8 cellular contexts compared by ENCODE assay signal in the genomic region with DNA sequence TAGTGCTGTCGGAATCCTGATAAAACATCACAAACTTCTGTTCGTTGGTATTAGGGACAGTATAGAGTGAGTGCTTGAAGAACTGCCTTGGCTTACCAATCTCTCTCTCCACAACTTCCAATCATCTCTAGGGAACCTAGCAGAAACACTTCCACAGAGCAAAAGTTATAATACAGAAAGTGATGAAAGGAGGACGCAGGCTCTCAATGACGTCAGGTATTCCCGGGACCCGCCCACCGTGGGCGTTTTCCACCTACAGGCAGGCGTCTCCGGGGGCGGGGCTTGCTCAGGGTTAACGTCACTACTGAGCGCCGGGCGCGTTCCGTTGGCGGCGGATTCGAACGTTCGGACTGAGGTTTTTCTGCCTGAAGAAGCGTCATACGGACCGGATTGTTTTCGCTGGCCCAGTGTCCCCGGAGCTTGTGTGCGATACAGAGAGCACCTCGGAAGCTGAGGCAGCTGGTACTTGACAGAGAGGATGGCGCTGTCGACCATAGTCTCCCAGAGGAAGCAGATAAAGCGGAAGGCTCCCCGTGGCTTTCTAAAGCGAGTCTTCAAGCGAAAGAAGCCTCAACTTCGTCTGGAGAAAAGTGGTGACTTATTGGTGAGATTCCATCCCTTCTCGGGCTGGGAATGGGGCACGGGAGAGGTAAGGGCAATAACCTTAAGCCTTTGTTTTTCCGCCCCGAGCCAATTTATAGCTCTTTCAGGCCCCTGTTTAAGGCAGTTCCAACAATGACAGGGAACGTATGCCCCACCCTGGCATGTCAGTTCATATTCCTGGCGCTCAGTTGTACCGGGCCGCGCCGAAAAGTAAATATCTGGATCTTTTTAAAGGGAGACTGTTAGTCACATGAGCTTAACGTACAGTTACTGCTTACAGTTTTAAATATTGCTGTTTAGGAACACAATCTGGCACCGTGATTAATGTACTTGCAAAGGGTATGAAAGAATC. TPM values are rescaled to one million over a fixed set of nuclear protein-coding genes. Genes with fewer than 3 reads are reported as not detected.
DNase-seq lines count a peak whose midpoint lies in the region; ATAC-seq and TF ChIP-seq lines count a peak whose summit lies in the region.

Gene CENPW, plus strand, starts transcription at position 320 of the 955 bp plus-strand sequence. Its CDS starts 159 bp downstream, at position 479.

- H3K36me3 ChIP-seq in IMR-90 (ENCODE audit: control insufficient read depth, insufficient read depth, low read length) (no peaks in the 10 kb centered on the region), mucosa of rectum (ENCODE audit: control insufficient read depth in 2 of 2, insufficient read depth in 2 of 2, low read length in 2 of 2) (no peaks in the 10 kb centered on the region)

- CTCF ChIA-PET in IMR-90 (lab: Yijun Ruan, JAX) = no interaction called here

- no peak within 1 kb of the TSS for H2BK15ac ChIP-seq in IMR-90 (ENCODE audit: low read depth, low read length)

- peak within 1 kb of the TSS; percentile 34; the same call in 1 of the 2 replicates for H4K91ac ChIP-seq in IMR-90 (ENCODE audit: insufficient read depth, low read depth, low read length)

- no peak within 1 kb of the TSS for H3K23ac ChIP-seq in IMR-90 (ENCODE audit: low read depth, low read length)

- H3K4me1 ChIP-seq in IMR-90 (ENCODE audit: control insufficient read depth, insufficient read depth, low read length) (no peaks in the 10 kb centered on the region), mucosa of rectum (ENCODE audit: control insufficient read depth in 2 of 2, insufficient read depth in 2 of 2, low read length in 2 of 2) (peaks cover 6 to 10% of the 10 kb centered on the region in 2 donors)

- no peak within 1 kb of the TSS for H2AK9ac ChIP-seq in IMR-90 (replicated peaks; ENCODE audit: low read depth, low read length, poor library complexity)

- peak within 1 kb of the TSS; percentile 63 for H3K4me2 ChIP-seq in IMR-90 (ENCODE audit: low read depth, low read length)

- H2AK5ac ChIP-seq in IMR-90 (ENCODE audit: low read depth, low read length) = no peak within 1 kb of the TSS

- dilution Hi-C loops in IMR-90 (cut with HindIII; ENCODE audit: low sequenced_read_pairs, unreplicated experiment) = no loop called here

- peak within 1 kb of the TSS; percentile 94 for H2AFZ ChIP-seq in IMR-90 (replicated peaks; ENCODE audit: low read length, poor library complexity)

- no peaks in the 10 kb centered on the region for H3K9me3 ChIP-seq in IMR-90 (ENCODE audit: control insufficient read depth, insufficient read depth, low read length)
- no peaks in the 10 kb centered on the region for H3K9me3 ChIP-seq in mucosa of rectum (ENCODE audit: control insufficient read depth in 2 of 2, low read length in 2 of 2)

- H3K27me3 ChIP-seq in IMR-90 (ENCODE audit: control insufficient read depth, insufficient read depth, low read length) = no peaks in the 10 kb centered on the region
- H3K27me3 ChIP-seq in mucosa of rectum (ENCODE audit: control insufficient read depth in 2 of 2, insufficient read depth in 2 of 2, low read length in 2 of 2) = no peaks in the 10 kb centered on the region

- ATAC-seq in GM21576 (IDR thresholded peaks at IDR 0.05; ENCODE audit: unreplicated experiment) (peak; percentile 92), IMR-90 (ENCODE audit: low read depth) (peak; percentile 96)

- in situ Hi-C loops in IMR-90 (cut with MboI; ENCODE audit: low sequenced_read_pairs) = loop anchor here (25.0 kb wide), 1 partner anchor 303 kb away; no protein-coding TSS in a partner anchor

- H3K56ac ChIP-seq in IMR-90 (ENCODE audit: extremely low read depth, insufficient read depth, low read length) = no peak within 1 kb of the TSS

- H2BK120ac ChIP-seq in IMR-90 (ENCODE audit: low read depth, low read length) = no peak within 1 kb of the TSS

- H2BK20ac ChIP-seq in IMR-90 (ENCODE audit: low read depth, low read length) = no peak within 1 kb of the TSS

- 1% methylated on average over 28 of the region's 48 CpGs; no CpG with 5 or more reads in 1 of the 2 experiments for WGBS in IMR-90 (ENCODE audit: extremely low coverage in 2 of 2, insufficient read length in 1 of 2), 2 experiments

- H3K4me3 ChIP-seq in IMR-90 (ENCODE audit: insufficient read depth, low read depth, low read length) = peak within 1 kb of the TSS; percentile 83
- peak within 1 kb of the TSS; percentile 82 to 94 for H3K4me3 ChIP-seq in mucosa of rectum (ENCODE audit: low read length in 2 of 2)

- H3K4ac ChIP-seq in IMR-90 (ENCODE audit: low read depth, low read length) = no peak within 1 kb of the TSS; the same call in 1 of the 2 replicates

- H3K9ac ChIP-seq in IMR-90 (ENCODE audit: low read depth, low read length) = peak within 1 kb of the TSS; percentile 59
- peak within 1 kb of the TSS; percentile 65 to 70 for H3K9ac ChIP-seq in mucosa of rectum (ENCODE audit: low read depth in 1 of 2, low read length in 2 of 2)

- H4K20me1 ChIP-seq in IMR-90 (ENCODE audit: insufficient read depth, low read length) = no peaks in the 10 kb centered on the region

- H3K18ac ChIP-seq in IMR-90 (ENCODE audit: low read depth, low read length) = no peak within 1 kb of the TSS

- TF ChIP-seq POLR2A in IMR-90 (IDR thresholded peaks at IDR 0.05; ENCODE audit: low read depth, low read length) (peak; percentile 57; the same call in 1 of the 2 replicates), erythroblast (IDR thresholded peaks at IDR 0.05; ENCODE audit: low read length) (peak; percentile 86)

- TF ChIP-seq CTCF in IMR-90 (conservative IDR thresholded peaks at IDR 0.05; ENCODE audit: low read depth, low read length) = no peak

- peaks cover 11 to 15% of the 10 kb centered on the region in 2 experiments for H3K79me1 ChIP-seq in IMR-90 (ENCODE audit: low read depth in 1 of 2, low read length in 2 of 2)

- no peak within 1 kb of the TSS; the same call in 1 of the 2 replicates for H3K27ac ChIP-seq in IMR-90 (ENCODE audit: insufficient read depth, low read length)
- peak within 1 kb of the TSS; percentile 33 to 39 for H3K27ac ChIP-seq in mucosa of rectum (ENCODE audit: low read depth in 2 of 2, low read length in 2 of 2)

- H4K8ac ChIP-seq in IMR-90 (ENCODE audit: low read depth in 2 of 2, low read length in 2 of 2) = peak within 1 kb of the TSS; percentile 48 to 84; a peak in 3 of 4 replicates

- peak within 1 kb of the TSS; percentile 19; the same call in 1 of the 2 replicates for H4K5ac ChIP-seq in IMR-90 (ENCODE audit: low read depth, low read length)

- TF ChIP-seq RAD21 in IMR-90 (IDR thresholded peaks at IDR 0.05; ENCODE audit: low read length) = no peak

- no peaks in the 10 kb centered on the region for H3K9me1 ChIP-seq in IMR-90 (ENCODE audit: insufficient read depth, low read length)

- H3K14ac ChIP-seq in IMR-90 (replicated peaks; ENCODE audit: low read depth, low read length) = peak within 1 kb of the TSS; percentile 11

- peak; percentile 92 for DNase-seq in DMS53 (lab: John Stamatoyannopoulos, UW)
- DNase-seq in IMR-90 = peak; percentile 86
- DNase-seq in OCI-M1 (lab: John Stamatoyannopoulos, UW) = peak; percentile 97
- DNase-seq in activated T-cell treated with anti-CD3 and anti-CD28 coated beads for 1 hour (ENCODE audit: low read depth) = peak; percentile 92
- DNase-seq in erythroblast (lab: John Stamatoyannopoulos, UW) = peak; percentile 96 to 98
- peak; percentile 81 to 96 for DNase-seq in stimulated activated CD8-positive, alpha-beta memory T cell treated with anti-CD3 and anti-CD28 coated beads, Interleukin-4, amount 100 ng/mL, for 4 hours (ENCODE audit: low read depth in 2 of 2, low spot score in 1 of 2)

- TSS peak; percentile 60 for BruUV-seq in IMR-90 (replicated peaks; lab: Mats Ljungman, UMichigan)

- POLR2A ChIA-PET in IMR-90 (lab: Charles Lee; ENCODE audit: unreplicated experiment) = no interaction called here

- intact Hi-C loops in IMR-90 (cut with micrococcal nuclease) = loop anchor here (5.0 to 10.0 kb wide), 2 partner anchors 308 to 345 kb away; no protein-coding TSS in a partner anchor

- H2BK5ac ChIP-seq in IMR-90 (ENCODE audit: low read depth, low read length, poor library complexity, severe bottlenecking) = no peak within 1 kb of the TSS

TF ChIP-seq in IMR-90, 13 proteins besides CTCF, POLR2A, EP300 and RAD21:
- TF ChIP-seq SMC3 (IDR thresholded peaks at IDR 0.05; ENCODE audit: low read depth, low read length) (no peak), MAZ (IDR thresholded peaks at IDR 0.05; ENCODE audit: borderline replicate concordance, low read depth, low read length) (peak; percentile 72; the same call in 1 of the 2 replicates), CHD1 (IDR thresholded peaks at IDR 0.05; ENCODE audit: low read depth, low read length) (no peak), CEBPB (IDR thresholded peaks at IDR 0.05; ENCODE audit: low read depth, low read length) (0 out of 2 replicates have a peak, but pooled peaks have one; percentile 18), NFE2L2 (IDR thresholded peaks at IDR 0.05; ENCODE audit: low read depth, low read length) (0 out of 2 replicates have a peak, but pooled peaks have one; percentile 21), MXI1 (IDR thresholded peaks at IDR 0.05; ENCODE audit: borderline replicate concordance, low read depth, low read length) (peak; percentile 94)
- TF ChIP-seq, protein P1, sequence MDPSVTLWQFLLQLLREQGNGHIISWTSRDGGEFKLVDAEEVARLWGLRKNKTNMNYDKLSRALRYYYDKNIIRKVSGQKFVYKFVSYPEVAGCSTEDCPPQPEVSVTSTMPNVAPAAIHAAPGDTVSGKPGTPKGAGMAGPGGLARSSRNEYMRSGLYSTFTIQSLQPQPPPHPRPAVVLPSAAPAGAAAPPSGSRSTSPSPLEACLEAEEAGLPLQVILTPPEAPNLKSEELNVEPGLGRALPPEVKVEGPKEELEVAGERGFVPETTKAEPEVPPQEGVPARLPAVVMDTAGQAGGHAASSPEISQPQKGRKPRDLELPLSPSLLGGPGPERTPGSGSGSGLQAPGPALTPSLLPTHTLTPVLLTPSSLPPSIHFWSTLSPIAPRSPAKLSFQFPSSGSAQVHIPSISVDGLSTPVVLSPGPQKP (IDR thresholded peaks at IDR 0.05; ENCODE audit: borderline replicate concordance, low read depth, low read length) = no peak

RNA-seq across cellular contexts. Expression of gene CENPW, which starts in this region (rescaled TPM):
- total RNA-seq in IMR-90 (2012; rRNA removed) = 8.2 and 15.0 TPM in 2 replicates
- polyA plus RNA-seq in IMR-90 (2012; rRNA removed) = 19.3 and 22.7 TPM in 2 replicates
- 4.2 and 41.4 TPM in 2 replicates for polyA plus RNA-seq in IMR-90 (2012; cell fraction: cytosol; rRNA removed)
- 1.4 and 4.9 TPM in 2 replicates for polyA plus RNA-seq in IMR-90 (2012; cell fraction: nucleus; rRNA removed; ENCODE audit: low replicate concordance)
